ENCODE assay signal across 1 cellular context in genomic region chr6:12371641-12372146, GRCh38.
TF ChIP-seq lines count a peak whose summit lies in the region.

No MANE protein-coding gene starts in this region.

TF ChIP-seq in HEK293, 187 proteins besides CTCF, POLR2A, EP300 and RAD21 (continued from another document):
- TF ChIP-seq ZNF837 (tag by site-specific recombination; IDR thresholded peaks at IDR 0.05): no peak
- TF ChIP-seq REST (tag by site-specific recombination; IDR thresholded peaks at IDR 0.05): no peak
- TF ChIP-seq ZBTB49 (tag by site-specific recombination; IDR thresholded peaks at IDR 0.05; ENCODE audit: low read depth): no peak
- TF ChIP-seq ZNF548 (tag by site-specific recombination; IDR thresholded peaks at IDR 0.05): no peak
- no peak for TF ChIP-seq ZNF560 (tag by site-specific recombination; IDR thresholded peaks at IDR 0.05; ENCODE audit: borderline replicate concordance)
- no peak for TF ChIP-seq MEIS1 (CRISPR knock-in tag; IDR thresholded peaks at IDR 0.05; ENCODE audit: borderline replicate concordance)
- TF ChIP-seq ZBTB17 (tag by site-specific recombination; IDR thresholded peaks at IDR 0.05): no peak
